1 cellular context compared by ENCODE assay signal in the genomic region with DNA sequence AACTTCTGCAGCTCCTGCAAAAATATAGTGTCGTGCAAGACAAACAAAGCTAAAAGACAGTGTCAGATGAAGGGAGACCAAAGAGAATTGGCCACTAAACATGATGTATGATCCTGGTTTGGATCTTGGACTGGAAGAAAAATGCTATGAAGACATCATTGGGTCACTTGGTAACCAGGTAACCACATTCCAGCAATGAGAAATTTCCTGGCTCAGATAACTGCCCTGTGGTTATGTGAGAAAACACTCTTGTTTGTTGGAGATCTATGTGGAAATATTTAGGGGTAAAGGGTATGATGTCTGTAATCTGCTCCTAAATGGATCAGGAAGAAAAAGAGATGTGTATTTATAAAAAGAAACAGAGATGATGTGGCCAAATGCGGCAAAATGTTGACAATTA.
TF ChIP-seq lines count a peak whose summit lies in the region.

No MANE protein-coding gene starts in this region.

TF ChIP-seq in H1, 55 proteins besides CTCF, POLR2A, EP300 and RAD21:
- TF ChIP-seq ATF2 (IDR thresholded peaks at IDR 0.05; ENCODE audit: low read length) (no peak), SIRT6 (IDR thresholded peaks at IDR 0.05; ENCODE audit: low read length) (no peak), CBX8 (IDR thresholded peaks at IDR 0.05; ENCODE audit: borderline replicate concordance, low read depth, low read length) (no peak), GABPA (IDR thresholded peaks at IDR 0.05; ENCODE audit: borderline replicate concordance, insufficient read depth, low read length) (no peak), CTBP2 (IDR thresholded peaks at IDR 0.05; ENCODE audit: borderline replicate concordance, insufficient read depth, insufficient read length, low read length) (no peak), TAF1 (IDR thresholded peaks at IDR 0.05; ENCODE audit: low read depth, low read length) (no peak), GTF2F1 (IDR thresholded peaks at IDR 0.05; ENCODE audit: borderline replicate concordance, low read depth, low read length) (no peak), CHD2 (IDR thresholded peaks at IDR 0.05; ENCODE audit: low read length) (no peak), SP4 (IDR thresholded peaks at IDR 0.05; ENCODE audit: low read length) (no peak)
- TF ChIP-seq, protein P1, sequence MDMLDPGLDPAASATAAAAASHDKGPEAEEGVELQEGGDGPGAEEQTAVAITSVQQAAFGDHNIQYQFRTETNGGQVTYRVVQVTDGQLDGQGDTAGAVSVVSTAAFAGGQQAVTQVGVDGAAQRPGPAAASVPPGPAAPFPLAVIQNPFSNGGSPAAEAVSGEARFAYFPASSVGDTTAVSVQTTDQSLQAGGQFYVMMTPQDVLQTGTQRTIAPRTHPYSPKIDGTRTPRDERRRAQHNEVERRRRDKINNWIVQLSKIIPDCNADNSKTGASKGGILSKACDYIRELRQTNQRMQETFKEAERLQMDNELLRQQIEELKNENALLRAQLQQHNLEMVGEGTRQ (IDR thresholded peaks at IDR 0.05; ENCODE audit: low read length), result no peak
